ENCODE assay signal across 16 cellular contexts in genomic region chr15:44813231-44813630, GRCh38.
DNase-seq lines count a peak whose midpoint lies in the region; ATAC-seq, FAIRE-seq and TF ChIP-seq lines count a peak whose summit lies in the region.
"Had no signal": no experiment of that assay in that cellular context is flagged by ENCODE, and none has a peak within 500 bp of the region (broad histone marks: within the 10 kb centered on the region; RNA-seq: fewer than 3 reads in every experiment).

No MANE protein-coding gene starts in this region.

- H3K36me3 Mint-ChIP-seq in activated CD8-positive, alpha-beta T cell treated with anti-CD3 and anti-CD28 coated beads for 36 hours (ENCODE audit: low read depth) = no peaks in the 10 kb centered on the region
- H3K36me3 Mint-ChIP-seq in activated CD8-positive, alpha-beta T cell treated with anti-CD3 and anti-CD28 coated beads, Interleukin-2, amount 10 ng/mL, durations not matched to agents 7 days and 5 days (ENCODE audit: low read depth) = no peaks in the 10 kb centered on the region
- H3K36me3 Mint-ChIP-seq in effector memory CD8-positive, alpha-beta T cell (ENCODE audit: insufficient read depth) = peaks cover 2% of the 10 kb centered on the region
- H3K36me3 Mint-ChIP-seq in mesothelial cell of epicardium = no peaks in the 10 kb centered on the region
- H3K36me3 Mint-ChIP-seq: WTC11 had no signal

- H3K27me3 Mint-ChIP-seq in activated CD8-positive, alpha-beta T cell treated with anti-CD3 and anti-CD28 coated beads for 36 hours = peaks cover 6% of the 10 kb centered on the region
- H3K27me3 Mint-ChIP-seq in activated CD8-positive, alpha-beta T cell treated with anti-CD3 and anti-CD28 coated beads, Interleukin-2, amount 10 ng/mL, durations not matched to agents 7 days and 5 days (ENCODE audit: low read depth) = peaks cover 32% of the 10 kb centered on the region
- H3K27me3 Mint-ChIP-seq in effector memory CD8-positive, alpha-beta T cell = peaks cover 9 to 19% of the 10 kb centered on the region in 2 donors
- H3K27me3 Mint-ChIP-seq in mesothelial cell of epicardium (ENCODE audit: low read depth) = peaks cover 37% of the 10 kb centered on the region

- TF ChIP-seq POLR2A in NB4 (IDR thresholded peaks at IDR 0.05; ENCODE audit: extremely low read depth, insufficient read length) = no peak
- TF ChIP-seq POLR2A in suprapubic skin (IDR thresholded peaks at IDR 0.05) = no peak

- no peaks in the 10 kb centered on the region for H3K9me3 ChIP-seq in small intestine (ENCODE audit: control insufficient read depth, low read depth)
- H3K9me3 ChIP-seq in suprapubic skin = no peaks in the 10 kb centered on the region
- H3K9me3 ChIP-seq in effector memory CD4-positive, alpha-beta T cell (ENCODE audit: control insufficient read depth, low read length) = no peaks in the 10 kb centered on the region
- H3K9me3 ChIP-seq: MG63 had no signal

- DNase-seq in activated CD8-positive, alpha-beta T cell treated with anti-CD3 and anti-CD28 coated beads for 36 hours = peak; percentile 21
- no peak for DNase-seq in activated CD8-positive, alpha-beta T cell treated with anti-CD3 and anti-CD28 coated beads, Interleukin-2, amount 10 ng/mL, durations not matched to agents 7 days and 5 days
- peak; percentile 4 for DNase-seq in NB4 (ENCODE audit: low read depth)
- no peak for DNase-seq in effector memory CD8-positive, alpha-beta T cell
- peak; percentile 80 for DNase-seq in small intestine
- no peak for DNase-seq in mesothelial cell of epicardium (ENCODE audit: low spot score in 2 of 2, unreplicated experiment in 2 of 2)
- no peak for DNase-seq in suprapubic skin (ENCODE audit: low spot score in 2 of 2)
- no peak for DNase-seq in effector memory CD4-positive, alpha-beta T cell
- DNase-seq: caudate nucleus; mesenchymal stem cell; MG63; NCI-H2227 treated with DMSO at 0.1 percent for 48 hours; stimulated activated CD4-positive, alpha-beta T cell treated with anti-CD3 and anti-CD28 coated beads, Interleukin-4, amount 100 ng/mL, for 4 hours; T-helper 1 cell had no signal

- H3K27ac Mint-ChIP-seq in activated CD8-positive, alpha-beta T cell treated with anti-CD3 and anti-CD28 coated beads for 36 hours = no peak overlapping the region
- no peak overlapping the region for H3K27ac Mint-ChIP-seq in activated CD8-positive, alpha-beta T cell treated with anti-CD3 and anti-CD28 coated beads, Interleukin-2, amount 10 ng/mL, durations not matched to agents 7 days and 5 days
- H3K27ac Mint-ChIP-seq in effector memory CD8-positive, alpha-beta T cell = peak overlapping the region in 1 of 2 donors; percentile 61
- no peak overlapping the region for H3K27ac Mint-ChIP-seq in mesothelial cell of epicardium
- H3K27ac Mint-ChIP-seq: WTC11 had no signal

- H3K4me3 ChIP-seq in NB4 (ENCODE audit: low read depth, low read length) = no peak overlapping the region
- no peak overlapping the region for H3K4me3 ChIP-seq in small intestine (ENCODE audit: low read depth in 1 of 2, low read length in 2 of 2)
- H3K4me3 ChIP-seq in suprapubic skin = no peak overlapping the region
- no peak overlapping the region for H3K4me3 ChIP-seq in effector memory CD4-positive, alpha-beta T cell (ENCODE audit: insufficient read depth, low read depth, low read length, poor library complexity, severe bottlenecking)
- H3K4me3 ChIP-seq: MG63 had no signal

- H3K4me1 ChIP-seq in small intestine (ENCODE audit: control insufficient read depth in 2 of 2, insufficient read depth in 1 of 2, low read depth in 1 of 2, low read length in 1 of 2) (peaks cover 0 to 3% of the 10 kb centered on the region in 2 donors), suprapubic skin (peaks cover 6% of the 10 kb centered on the region)
- no peaks in the 10 kb centered on the region for H3K4me1 ChIP-seq in effector memory CD4-positive, alpha-beta T cell (ENCODE audit: control insufficient read depth, insufficient read depth, low read length, poor library complexity, severe bottlenecking)

- no peak for TF ChIP-seq CTCF in activated CD8-positive, alpha-beta T cell treated with anti-CD3 and anti-CD28 coated beads for 36 hours (IDR thresholded peaks at IDR 0.05)
- TF ChIP-seq CTCF in NB4 (IDR thresholded peaks at IDR 0.05; ENCODE audit: low read depth, low read length) = no peak
- TF ChIP-seq CTCF in mesothelial cell of epicardium (IDR thresholded peaks at IDR 0.05; ENCODE audit: unreplicated experiment) = no peak
- no peak for TF ChIP-seq CTCF in suprapubic skin (IDR thresholded peaks at IDR 0.05)

- H3K36me3 ChIP-seq in small intestine (ENCODE audit: control insufficient read depth in 2 of 2, insufficient read depth in 2 of 2, low read length in 2 of 2) (no peaks in the 10 kb centered on the region), suprapubic skin (no peaks in the 10 kb centered on the region)
- no peaks in the 10 kb centered on the region for H3K36me3 ChIP-seq in effector memory CD4-positive, alpha-beta T cell (ENCODE audit: control insufficient read depth, insufficient read depth, low read length)
- H3K36me3 ChIP-seq: MG63 had no signal

- WGBS in small intestine, 3 donors = 11 to 58% (median 34%) methylated on average over 3 of the region's 3 CpGs
- WGBS in suprapubic skin = 90% methylated on average over 3 of the region's 3 CpGs

- CTCF ChIA-PET in activated CD8-positive, alpha-beta T cell treated with anti-CD3 and anti-CD28 coated beads for 36 hours (lab: Charles Lee) = interaction anchor here (1.0 to 2.5 kb wide), 3 partner anchors 224 to 234 kb away, joined by 3 to 6 read pairs (median 4); no protein-coding TSS in a partner anchor
- CTCF ChIA-PET in activated CD8-positive, alpha-beta T cell treated with anti-CD3 and anti-CD28 coated beads, Interleukin-2, amount 10 ng/mL, durations not matched to agents 7 days and 5 days (lab: Charles Lee) = no interaction called here

- POLR2A ChIA-PET in activated CD8-positive, alpha-beta T cell treated with anti-CD3 and anti-CD28 coated beads for 36 hours (lab: Charles Lee) = no interaction called here
- POLR2A ChIA-PET in activated CD8-positive, alpha-beta T cell treated with anti-CD3 and anti-CD28 coated beads, Interleukin-2, amount 10 ng/mL, durations not matched to agents 7 days and 5 days (lab: Charles Lee) = interaction anchor here (0.6 kb wide), 1 partner anchor 552 kb away, joined by 3 read pairs; no protein-coding TSS in a partner anchor

- peak; percentile 42 for ATAC-seq in activated CD8-positive, alpha-beta T cell treated with anti-CD3 and anti-CD28 coated beads for 36 hours
- no peak for ATAC-seq in activated CD8-positive, alpha-beta T cell treated with anti-CD3 and anti-CD28 coated beads, Interleukin-2, amount 10 ng/mL, durations not matched to agents 7 days and 5 days
- ATAC-seq in effector memory CD8-positive, alpha-beta T cell (replicated peaks) = peak; percentile 54
- ATAC-seq: WTC11 had no signal

- intact Hi-C loops in activated CD8-positive, alpha-beta T cell treated with anti-CD3 and anti-CD28 coated beads for 36 hours (cut with micrococcal nuclease) = no loop called here

- no peaks in the 10 kb centered on the region for H3K9me3 Mint-ChIP-seq in activated CD8-positive, alpha-beta T cell treated with anti-CD3 and anti-CD28 coated beads for 36 hours
- H3K9me3 Mint-ChIP-seq in activated CD8-positive, alpha-beta T cell treated with anti-CD3 and anti-CD28 coated beads, Interleukin-2, amount 10 ng/mL, durations not matched to agents 7 days and 5 days (ENCODE audit: insufficient read depth) = no peaks in the 10 kb centered on the region
- no peaks in the 10 kb centered on the region for H3K9me3 Mint-ChIP-seq in effector memory CD8-positive, alpha-beta T cell
- no peaks in the 10 kb centered on the region for H3K9me3 Mint-ChIP-seq in mesothelial cell of epicardium
- H3K9me3 Mint-ChIP-seq: WTC11 had no signal

- H3K27ac ChIP-seq in small intestine (ENCODE audit: low read depth in 1 of 2, low read length in 1 of 2) = peak overlapping the region; percentile 16 to 68
- H3K27ac ChIP-seq in suprapubic skin = no peak overlapping the region
- H3K27ac ChIP-seq in effector memory CD4-positive, alpha-beta T cell (ENCODE audit: insufficient read depth, low read length, poor library complexity, severe bottlenecking) = no peak overlapping the region

- H3K4me1 Mint-ChIP-seq in activated CD8-positive, alpha-beta T cell treated with anti-CD3 and anti-CD28 coated beads for 36 hours (ENCODE audit: low read depth) = peaks cover 8% of the 10 kb centered on the region
- H3K4me1 Mint-ChIP-seq in activated CD8-positive, alpha-beta T cell treated with anti-CD3 and anti-CD28 coated beads, Interleukin-2, amount 10 ng/mL, durations not matched to agents 7 days and 5 days (ENCODE audit: low read depth) = no peaks in the 10 kb centered on the region
- H3K4me1 Mint-ChIP-seq in effector memory CD8-positive, alpha-beta T cell (ENCODE audit: low read depth in 2 of 2) = peaks cover 3 to 4% of the 10 kb centered on the region in 2 donors
- peaks cover 3% of the 10 kb centered on the region for H3K4me1 Mint-ChIP-seq in mesothelial cell of epicardium

- H3K4me3 Mint-ChIP-seq in activated CD8-positive, alpha-beta T cell treated with anti-CD3 and anti-CD28 coated beads for 36 hours = no peak overlapping the region
- no peak overlapping the region for H3K4me3 Mint-ChIP-seq in activated CD8-positive, alpha-beta T cell treated with anti-CD3 and anti-CD28 coated beads, Interleukin-2, amount 10 ng/mL, durations not matched to agents 7 days and 5 days
- no peak overlapping the region for H3K4me3 Mint-ChIP-seq in effector memory CD8-positive, alpha-beta T cell
- H3K4me3 Mint-ChIP-seq in mesothelial cell of epicardium = no peak overlapping the region
- H3K4me3 Mint-ChIP-seq: WTC11 had no signal

- H3K27me3 ChIP-seq in small intestine (ENCODE audit: control insufficient read depth in 2 of 2, insufficient read depth in 2 of 2, low read length in 2 of 2) (no peaks in the 10 kb centered on the region), suprapubic skin (no peaks in the 10 kb centered on the region)
- no peaks in the 10 kb centered on the region for H3K27me3 ChIP-seq in effector memory CD4-positive, alpha-beta T cell (replicated peaks; ENCODE audit: control insufficient read depth, insufficient read depth, low read length, poor library complexity, severe bottlenecking)
- H3K27me3 ChIP-seq: MG63 had no signal

- no peak for FAIRE-seq in small intestine (lab: Jason Lieb, UNC)
- FAIRE-seq: H54 had no signal

- TF ChIP-seq EP300 in suprapubic skin (IDR thresholded peaks at IDR 0.05) = no peak

Comparison
In these comparisons a context has a peak if more than half of its experiments do, and no peak if none do; other contexts are left out.
1. DNase-seq: peak in activated CD8-positive, alpha-beta T cell treated with anti-CD3 and anti-CD28 coated beads for 36 hours (single experiment), NB4 (single experiment) and small intestine (single experiment); none in activated CD8-positive, alpha-beta T cell treated with anti-CD3 and anti-CD28 coated beads, Interleukin-2, amount 10 ng/mL, durations not matched to agents 7 days and 5 days (single experiment), effector memory CD8-positive, alpha-beta T cell (0 of 3), mesothelial cell of epicardium (0 of 2), suprapubic skin (0 of 2) and effector memory CD4-positive, alpha-beta T cell (0 of 3).
2. H3K27ac ChIP-seq: peak in small intestine (2 of 2); none in suprapubic skin (single experiment) and effector memory CD4-positive, alpha-beta T cell (single experiment).